25 cellular contexts compared by ENCODE assay signal in the genomic region with DNA sequence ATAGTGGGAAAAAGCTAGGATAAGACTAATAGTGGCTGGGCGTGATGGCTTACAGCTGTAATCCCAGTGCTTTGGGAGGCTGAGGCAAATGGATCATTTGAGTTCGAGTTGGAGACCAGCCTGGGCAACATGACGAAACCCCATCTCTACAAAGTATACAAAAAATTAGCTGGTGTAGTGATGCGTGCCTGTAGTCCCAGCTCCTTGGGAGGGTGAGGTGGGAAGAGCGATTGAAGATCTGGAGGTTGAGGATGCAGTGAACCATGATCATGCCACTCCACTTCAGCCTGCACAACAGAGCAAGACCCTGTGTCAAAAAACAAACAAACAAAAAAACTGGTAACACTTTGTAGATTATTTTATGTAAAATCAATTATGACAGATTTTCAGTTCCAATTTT. TPM values are rescaled to one million over a fixed set of nuclear protein-coding genes. Genes with fewer than 3 reads are reported as not detected.
DNase-seq lines count a peak whose midpoint lies in the region; FAIRE-seq and TF ChIP-seq lines count a peak whose summit lies in the region.
"Had no signal": no experiment of that assay in that cellular context is flagged by ENCODE, and none has a peak within 500 bp of the region (broad histone marks: within the 10 kb centered on the region; RNA-seq: fewer than 3 reads in every experiment).

No MANE protein-coding gene starts in this region.

- H3K4me1 Mint-ChIP-seq in chondrocyte (ENCODE audit: low read depth) = no peaks in the 10 kb centered on the region
- H3K4me1 Mint-ChIP-seq: CD14-positive monocyte; CD4-positive, alpha-beta memory T cell; CD4-positive, CD25-positive, alpha-beta regulatory T cell; CD8-positive, alpha-beta memory T cell had no signal

- H3K18ac ChIP-seq in H1 (ENCODE audit: extremely low read depth, low read length) (no peak overlapping the region), mesenchymal stem cell (ENCODE audit: low read depth in 1 of 2, low read length in 2 of 2) (no peak overlapping the region)

- peaks cover 1% of the 10 kb centered on the region for H3K36me3 Mint-ChIP-seq in chondrocyte (ENCODE audit: low read depth)
- H3K36me3 Mint-ChIP-seq: CD14-positive monocyte; CD4-positive, alpha-beta memory T cell; CD4-positive, CD25-positive, alpha-beta regulatory T cell; CD8-positive, alpha-beta memory T cell had no signal

- H4K8ac ChIP-seq in H1 (ENCODE audit: extremely low read depth, insufficient read depth, low read length) = peak overlapping the region; percentile 25; the same call in 1 of the 2 replicates
- H4K8ac ChIP-seq in mesenchymal stem cell (ENCODE audit: low read length) = no peak overlapping the region

- no peaks in the 10 kb centered on the region for H3K23me2 ChIP-seq in H1 (ENCODE audit: low read depth, low read length)

- peaks cover 0 to 90% of the 10 kb centered on the region in 2 experiments; a peak in 3 of 4 replicates for H3K79me2 ChIP-seq in H1 (ENCODE audit: control insufficient read depth in 1 of 2, insufficient read depth in 2 of 2, low read length in 2 of 2)

- H3K27me3 Mint-ChIP-seq in chondrocyte (ENCODE audit: low read depth) = no peaks in the 10 kb centered on the region
- H3K27me3 Mint-ChIP-seq: CD4-positive, alpha-beta memory T cell; CD4-positive, CD25-positive, alpha-beta regulatory T cell; CD8-positive, alpha-beta memory T cell had no signal

- no peak for TF ChIP-seq CTCF in H1 (IDR thresholded peaks at IDR 0.05; ENCODE audit: control extremely low read depth in 1 of 3, insufficient read depth in 1 of 3, low read depth in 1 of 3, low read length in 3 of 3)
- TF ChIP-seq CTCF in chondrocyte (IDR thresholded peaks at IDR 0.05) = no peak

- 93% methylated on average over 5 of the region's 5 CpGs; no CpG with 5 or more reads in 1 of the 2 experiments for WGBS in H1 (ENCODE audit: extremely low coverage in 1 of 2, insufficient coverage in 1 of 2, insufficient read length in 1 of 2, insufficient replicate concordance in 2 of 2, low coverage in 1 of 2, low lambda C conversion rate in 2 of 2, missing lambda C conversion rate in 1 of 2), 2 experiments
- 100% methylated on average over 1 of the region's 5 CpGs for WGBS in mesenchymal stem cell

- H3K4me1 ChIP-seq in H1 (replicated peaks in 1 of 4; ENCODE audit: control insufficient read depth in 3 of 4, insufficient read depth in 4 of 4, low read length in 3 of 4) (peaks cover 0 to 4% (median 1%) of the 10 kb centered on the region in 4 experiments; a peak in 3 of 7 replicates), mesenchymal stem cell (ENCODE audit: control insufficient read depth, insufficient read depth, low read depth, low read length) (peaks cover 3% of the 10 kb centered on the region)
- H3K4me1 ChIP-seq: BLaER1 had no signal

- H3K36me3 ChIP-seq in H1 (ENCODE audit: control insufficient read depth in 2 of 4, insufficient read depth in 4 of 4, low read length in 3 of 4) (peaks cover 0 to 6% (median 3%) of the 10 kb centered on the region in 4 experiments; a peak in 2 of 8 replicates), mesenchymal stem cell (ENCODE audit: control insufficient read depth in 1 of 2, insufficient read depth in 2 of 2, low read depth in 1 of 2, low read length in 2 of 2) (peaks cover 0 to 5% of the 10 kb centered on the region in 2 experiments)
- H3K36me3 ChIP-seq: BE2C had no signal

- POLR2A ChIA-PET in H1 (lab: Charles Lee; ENCODE audit: partially characterized antibody) = no interaction called here

- H3K4me3 ChIP-seq in H1 (ENCODE audit: extremely low read depth in 1 of 4, insufficient read depth in 2 of 4, low read depth in 3 of 4, low read length in 4 of 4) (no peak overlapping the region), mesenchymal stem cell (ENCODE audit: insufficient read depth in 1 of 2, low read depth in 1 of 2, low read length in 2 of 2) (no peak overlapping the region)
- H3K4me3 ChIP-seq: BLaER1 had no signal

- no peaks in the 10 kb centered on the region for H3K9me3 Mint-ChIP-seq in chondrocyte (ENCODE audit: low read depth)

- H3K56ac ChIP-seq in H1 (replicated peaks; ENCODE audit: insufficient read length, low read depth, low read length) = no peak overlapping the region

- H3K14ac ChIP-seq in H1 (ENCODE audit: insufficient read length) (no peak overlapping the region), mesenchymal stem cell (ENCODE audit: low read length in 2 of 2) (no peak overlapping the region)

- no peak for TF ChIP-seq RAD21 in H1 (IDR thresholded peaks at IDR 0.05 in 1 of 2, conservative IDR thresholded peaks at IDR 0.05 in 1 of 2; ENCODE audit: low read depth in 2 of 2, low read length in 2 of 2)

- no peak overlapping the region for H2AK5ac ChIP-seq in H1 (ENCODE audit: low read depth, low read length)
- no peak overlapping the region for H2AK5ac ChIP-seq in mesenchymal stem cell (ENCODE audit: low read length, severe bottlenecking)

- H2AFZ ChIP-seq in H1 (ENCODE audit: low read length) (no peak overlapping the region), mesenchymal stem cell (ENCODE audit: low read depth, low read length) (no peak overlapping the region)

- H2BK12ac ChIP-seq in H1 (ENCODE audit: low read depth, low read length) (no peak overlapping the region), mesenchymal stem cell (ENCODE audit: low read length in 2 of 2) (no peak overlapping the region)

- H4K91ac ChIP-seq in H1 (replicated peaks; ENCODE audit: insufficient read length, low read length) = no peak overlapping the region
- H4K91ac ChIP-seq in mesenchymal stem cell (ENCODE audit: low read length) = peak overlapping the region; percentile 61

- no peaks in the 10 kb centered on the region for H3K9me3 ChIP-seq in H1 (ENCODE audit: insufficient read depth in 2 of 2, low read depth in 1 of 2, low read length in 1 of 2)
- H3K9me3 ChIP-seq in mesenchymal stem cell (ENCODE audit: control insufficient read depth, low read length) = no peaks in the 10 kb centered on the region
- H3K9me3 ChIP-seq: BE2C had no signal

- FAIRE-seq in HTR-8/SVneo (lab: Jason Lieb, UNC) = peak; percentile 66
- FAIRE-seq in H1 (lab: Jason Lieb, UNC) = no peak
- FAIRE-seq: A204.1, D721Med, G401.6, GM12891, GM19239 had no signal

- no peak overlapping the region for H3K9ac ChIP-seq in H1 (replicated peaks in 1 of 4; ENCODE audit: extremely low read depth in 1 of 4, low read depth in 3 of 4, low read length in 3 of 4)
- no peak overlapping the region for H3K9ac ChIP-seq in mesenchymal stem cell (ENCODE audit: low read length)
- H3K9ac ChIP-seq: BLaER1 had no signal

- no peak overlapping the region for H3K27ac Mint-ChIP-seq in chondrocyte (ENCODE audit: unreplicated experiment)
- H3K27ac Mint-ChIP-seq: CD14-positive monocyte; CD4-positive, alpha-beta memory T cell; CD4-positive, CD25-positive, alpha-beta regulatory T cell; CD8-positive, alpha-beta memory T cell had no signal

- H2BK120ac ChIP-seq in H1 (replicated peaks; ENCODE audit: low read depth, low read length) (no peak overlapping the region), mesenchymal stem cell (ENCODE audit: low read depth, low read length) (no peak overlapping the region)

- H3K27me3 ChIP-seq in H1 (replicated peaks in 1 of 4; ENCODE audit: control insufficient read depth in 3 of 4, extremely low read depth in 1 of 4, insufficient read depth in 3 of 4, low read length in 3 of 4) (no peaks in the 10 kb centered on the region), mesenchymal stem cell (ENCODE audit: control insufficient read depth in 1 of 2, insufficient read depth in 1 of 2, low read length in 2 of 2) (no peaks in the 10 kb centered on the region)
- H3K27me3 ChIP-seq: BE2C, BLaER1 had no signal

- H3K4ac ChIP-seq in H1 (replicated peaks; ENCODE audit: insufficient read length, low read depth, low read length) (no peak overlapping the region), mesenchymal stem cell (ENCODE audit: low read depth in 1 of 2, low read length in 2 of 2) (no peak overlapping the region)

- H3K4me3 Mint-ChIP-seq in chondrocyte (ENCODE audit: unreplicated experiment) = no peak overlapping the region
- H3K4me3 Mint-ChIP-seq: CD14-positive monocyte; CD4-positive, alpha-beta memory T cell; CD4-positive, CD25-positive, alpha-beta regulatory T cell; CD8-positive, alpha-beta memory T cell had no signal

- no peak overlapping the region for H2BK20ac ChIP-seq in H1 (ENCODE audit: low read length)

- no peak overlapping the region for H2BK5ac ChIP-seq in H1 (ENCODE audit: low read depth, low read length)
- H2BK5ac ChIP-seq in mesenchymal stem cell (ENCODE audit: low read depth, low read length, poor library complexity, severe bottlenecking) = no peak overlapping the region

- H4K5ac ChIP-seq in H1 (ENCODE audit: insufficient read length, low read depth, low read length) = no peak overlapping the region

- H2BK15ac ChIP-seq in H1 (ENCODE audit: low read length) = no peak overlapping the region
- H2BK15ac ChIP-seq in mesenchymal stem cell (ENCODE audit: low read depth, poor library complexity, severe bottlenecking) = no peak overlapping the region

- no peaks in the 10 kb centered on the region; the same call in none of the 2 replicates for H3K79me1 ChIP-seq in H1 (ENCODE audit: low read depth, low read length)
- peaks cover 18% of the 10 kb centered on the region for H3K79me1 ChIP-seq in mesenchymal stem cell (replicated peaks; ENCODE audit: low read length, poor library complexity, severe bottlenecking)

- TF ChIP-seq POLR2A in H1 (IDR thresholded peaks at IDR 0.05; ENCODE audit: control extremely low read depth in 1 of 2, low read depth in 2 of 2, low read length in 2 of 2) = no peak

- H3K23ac ChIP-seq in H1 (ENCODE audit: insufficient read length) = no peak overlapping the region
- no peak overlapping the region for H3K23ac ChIP-seq in mesenchymal stem cell (ENCODE audit: low read length in 2 of 2)

- H4K20me1 ChIP-seq in H1 (replicated peaks in 1 of 2; ENCODE audit: control insufficient read depth in 1 of 2, insufficient read depth in 2 of 2, low read length in 2 of 2) = no peaks in the 10 kb centered on the region
- H4K20me1 ChIP-seq: BLaER1 had no signal

- CTCF ChIA-PET in H1 (lab: Charles Lee; ENCODE audit: partially characterized antibody) = interaction anchor here (1.1 to 3.8 kb wide), 4 partner anchors 8 to 13 kb away, joined by 3 to 14 read pairs (median 4); partner anchors contain the start of gene ARHGAP42

- H3K27ac ChIP-seq in H1 (ENCODE audit: low read depth, low read length) (no peak overlapping the region), mesenchymal stem cell (ENCODE audit: low read length, poor library complexity, severe bottlenecking) (no peak overlapping the region)
- H3K27ac ChIP-seq: BLaER1 had no signal

- DNase-seq in HTR-8/SVneo (ENCODE audit: insufficient read length, low spot score) = no peak
- no peak for DNase-seq in H1 (ENCODE audit: low read depth in 1 of 2, low spot score in 2 of 2)
- no peak for DNase-seq in mesenchymal stem cell
- DNase-seq in SIG-M5 treated with dmso at 0.1 percent for 504 hours (lab: John Stamatoyannopoulos, UW; ENCODE audit: unreplicated experiment) = no peak
- DNase-seq in HCEC 1CT = no peak
- no peak for DNase-seq in chondrocyte (ENCODE audit: low spot score)
- DNase-seq in NCI-H69 (lab: John Stamatoyannopoulos, UW) = no peak
- DNase-seq: 8988T; ACHN; BE2C; C1 segment of cervical spinal cord; Calu3; CD4-positive, alpha-beta memory T cell; CD4-positive, CD25-positive, alpha-beta regulatory T cell; CD8-positive, alpha-beta memory T cell; COR-L47; DMS79 treated with DMSO at 0.1 percent for 48 hours; GF-D8 had no signal

- no peak overlapping the region for H3K4me2 ChIP-seq in H1 (ENCODE audit: insufficient read depth in 1 of 2, low read depth in 2 of 2, low read length in 2 of 2)
- no peak overlapping the region for H3K4me2 ChIP-seq in mesenchymal stem cell (ENCODE audit: low read length, poor library complexity, severe bottlenecking)
- H3K4me2 ChIP-seq: BLaER1 had no signal

- no peak for TF ChIP-seq EP300 in H1 (IDR thresholded peaks at IDR 0.05; ENCODE audit: borderline replicate concordance in 1 of 2, low read depth in 2 of 2, low read length in 2 of 2)

RNA-seq across cellular contexts. Expression of gene ARHGAP42, which starts 8.8 kb away (rescaled TPM):
- 33.3 and 33.5 TPM in 2 replicates for total RNA-seq in H1 (2021; fragmentation: NEBNext Ultra II Directional; extraction: Animal tissue kit (Norgen Biotek cat#: 25700))
- polyA plus RNA-seq in H1 (2011; rRNA removed) = 13.1 and 22.2 TPM in 2 replicates
- polyA plus RNA-seq in H1 (2011; cell fraction: cytosol; rRNA removed) = 18.4 TPM
- polyA plus RNA-seq in H1 (2011; cell fraction: nucleus; rRNA removed) = 17.7 TPM
- polyA plus RNA-seq in H1 (2012, experiment 1 of 2) = 12.0 to 26.0 TPM (median 19.3 TPM) in 4 replicates
- 2.1 TPM for polyA plus RNA-seq in H1 (2012, experiment 2 of 2)
- polyA plus RNA-seq in H1 (2013, experiment 1 of 2) = 13.9 TPM
- 14.8 TPM for polyA plus RNA-seq in H1 (2013, experiment 2 of 2)
- polyA minus RNA-seq in H1 (2011; rRNA and poly(A)+ RNA removed) = 50.9 and 68.5 TPM in 2 replicates
- polyA minus RNA-seq in H1 (2011; cell fraction: cytosol; rRNA and poly(A)+ RNA removed) = 26.9 TPM
- polyA minus RNA-seq in H1 (2011; cell fraction: nucleus; rRNA and poly(A)+ RNA removed) = 56.7 TPM
- 13.3 TPM for polyA plus RNA-seq in mesenchymal stem cell (2013, experiment 1 of 2)
- 15.6 TPM for polyA plus RNA-seq in mesenchymal stem cell (2013, experiment 2 of 2)
- 15.0 to 16.1 TPM (median 15.1 TPM) in 3 replicates for total RNA-seq in chondrocyte
- total RNA-seq: CD4-positive, alpha-beta memory T cell; CD4-positive, CD25-positive, alpha-beta regulatory T cell had no signal
- polyA plus RNA-seq: CD14-positive monocyte; CD4-positive, alpha-beta memory T cell; CD4-positive, CD25-positive, alpha-beta regulatory T cell had no signal
